8 cellular contexts compared by ENCODE assay signal in genomic region chr18:79393181-79393598, GRCh38. TPM values are rescaled to one million over a fixed set of nuclear protein-coding genes. Genes with fewer than 3 reads are reported as not detected.
A peak's percentile ranks its signal among the peaks of the same experiment; 100 is the strongest.
DNase-seq lines count a peak whose midpoint lies in the region; FAIRE-seq and TF ChIP-seq lines count a peak whose summit lies in the region.

No MANE protein-coding gene starts in this region.

- DNase-seq in Karpas-422 (peak; percentile 55), bronchial epithelial cell (ENCODE audit: low read depth) (no peak), SK-N-DZ (ENCODE audit: low spot score) (no peak), amygdala (lab: John Stamatoyannopoulos, UW) (no peak), amniotic stem cell (lab: John Stamatoyannopoulos, UW) (no peak), cortex of kidney (lab: John Stamatoyannopoulos, UW) (no peak)

- H3K36me3 ChIP-seq in Karpas-422 (ENCODE audit: insufficient read depth, low read length) (peaks cover 8% of the 10 kb centered on the region; the same call in 1 of the 2 replicates), bronchial epithelial cell (ENCODE audit: control insufficient read depth, insufficient read depth, low read length) (no peaks in the 10 kb centered on the region), mesodermal cell (ENCODE audit: control insufficient read depth, insufficient read depth, low read length) (no peaks in the 10 kb centered on the region)

- H3K4me2 ChIP-seq in Karpas-422 (ENCODE audit: low read depth, low read length, poor library complexity, severe bottlenecking) = peak overlapping the region; percentile 76

- H3K27me3 ChIP-seq in Karpas-422 (ENCODE audit: low read length) (peaks cover 2% of the 10 kb centered on the region; the same call in 1 of the 2 replicates), bronchial epithelial cell (ENCODE audit: control insufficient read depth, insufficient read depth, low read length) (no peaks in the 10 kb centered on the region)

- H4K20me1 ChIP-seq in Karpas-422 (ENCODE audit: insufficient read depth, low read depth, low read length) = peaks cover 6% of the 10 kb centered on the region; the same call in 1 of the 2 replicates

- 9% methylated on average over 26 to 30 of the region's 30 CpGs for WGBS in mesodermal cell (ENCODE audit: insufficient coverage in 2 of 2), 2 experiments

- H3K79me2 ChIP-seq in Karpas-422 (ENCODE audit: low read length) = peaks cover 17% of the 10 kb centered on the region

- no peak for FAIRE-seq in bronchial epithelial cell (lab: Jason Lieb, UNC)

- peak overlapping the region; percentile 49 for H3K9ac ChIP-seq in Karpas-422 (ENCODE audit: low read length)

- H3K4me3 ChIP-seq in Karpas-422 (ENCODE audit: low read length) (peak overlapping the region; percentile 63), bronchial epithelial cell (ENCODE audit: low read depth, low read length) (peak overlapping the region; percentile 57), mesodermal cell (ENCODE audit: extremely low read depth, insufficient read depth, low read length, poor library complexity, severe bottlenecking) (peak overlapping the region; percentile 38)

- H3K27ac ChIP-seq in C4-2B (peak overlapping the region; percentile 6; the same call in 1 of the 2 replicates), Karpas-422 (ENCODE audit: low read length) (no peak overlapping the region), mesodermal cell (ENCODE audit: low read depth, low read length, severe bottlenecking) (peak overlapping the region; percentile 91)

- TF ChIP-seq CTCF in C4-2B (conservative IDR thresholded peaks at IDR 0.05) (no peak), bronchial epithelial cell (IDR thresholded peaks at IDR 0.05; ENCODE audit: insufficient read depth, low read length, severe bottlenecking) (no peak)

- H3K9me2 ChIP-seq in Karpas-422 (replicated peaks; ENCODE audit: insufficient read depth, low read length) = no peaks in the 10 kb centered on the region

- H2AFZ ChIP-seq in Karpas-422 (ENCODE audit: low read length) = no peak overlapping the region

- H3K9me3 ChIP-seq in Karpas-422 (ENCODE audit: low read length) (no peaks in the 10 kb centered on the region), mesodermal cell (ENCODE audit: control insufficient read depth, low read length) (no peaks in the 10 kb centered on the region)

- H3K4me1 ChIP-seq in Karpas-422 (ENCODE audit: low read length) = peaks cover 43% of the 10 kb centered on the region
- peaks cover 23% of the 10 kb centered on the region for H3K4me1 ChIP-seq in mesodermal cell (ENCODE audit: control insufficient read depth, insufficient read depth, low read length, poor library complexity, severe bottlenecking)

RNA-seq across cellular contexts. Expression of gene NFATC1, which starts 2.5 kb away (rescaled TPM):
- 42.9 and 46.1 TPM in 2 replicates for total RNA-seq in Karpas-422 (2014; rRNA removed; shearing (Covaris generic); ENCODE audit: low replicate concordance)
- 0.53 and 1.7 TPM in 2 replicates for total RNA-seq in bronchial epithelial cell
- 55.8 TPM for polyA plus RNA-seq in mesodermal cell (2013, experiment 1 of 2)
- 44.4 TPM for polyA plus RNA-seq in mesodermal cell (2013, experiment 2 of 2)
- polyA plus RNA-seq in SK-N-DZ (2014; cell fraction: cytosol; rRNA removed) = not detected in 2 replicates
- not detected in 2 replicates for polyA plus RNA-seq in SK-N-DZ (2014; cell fraction: nucleus; rRNA removed)

Comparison
In these comparisons a context has a peak if more than half of its experiments do, and no peak if none do; other contexts are left out.
1. RNA of gene NFATC1, which starts 2.5 kb away (total RNA-seq): 42.9 to 46.1 TPM in Karpas-422; 0.53 to 1.7 TPM in bronchial epithelial cell; every median in the first group is over 10 times any median in the second.
2. Peak in every context shown above with its lines, with median percentiles within 50 percentile points of each other: H3K4me3 ChIP-seq.